ENCODE assay signal across 18 cellular contexts in genomic region chr5:137071941-137072340, GRCh38.
A peak's percentile ranks its signal among the peaks of the same experiment; 100 is the strongest.
DNase-seq lines count a peak whose midpoint lies in the region; ATAC-seq, FAIRE-seq and TF ChIP-seq lines count a peak whose summit lies in the region.
"Had no signal": no experiment of that assay in that cellular context is flagged by ENCODE, and none has a peak within 500 bp of the region (broad histone marks: within the 10 kb centered on the region; RNA-seq: fewer than 3 reads in every experiment).

No MANE protein-coding gene starts in this region.

- H4K20me1 ChIP-seq in BLaER1 treated with 17β-estradiol and CSF1 and Interleukin-3, amounts not matched to agents 10 nM and 100 nM: no peaks in the 10 kb centered on the region
- no peaks in the 10 kb centered on the region for H4K20me1 ChIP-seq in HepG2 (ENCODE audit: insufficient read depth, low read length)

- no peak for TF ChIP-seq RAD21 in HepG2 (CRISPR knock-in tag; IDR thresholded peaks at IDR 0.05)

- BruUV-seq in HepG2 (replicated peaks; lab: Mats Ljungman, UMichigan): no TSS peak

- TF ChIP-seq EP300 in HepG2 (IDR thresholded peaks at IDR 0.05; ENCODE audit: low read depth in 2 of 2, low read length in 2 of 2) (no peak), HepG2 (CRISPR knock-in tag; IDR thresholded peaks at IDR 0.05; ENCODE audit: borderline replicate concordance) (no peak)

- in situ Hi-C loops in HepG2 (cut with HindIII; ENCODE audit: extremely low pct_ligation_motif_present, low pct_unique_long_range_greater_than_20kb): no loop called here

- no peaks in the 10 kb centered on the region for H3K36me3 ChIP-seq in BLaER1 treated with 17β-estradiol and CSF1 and Interleukin-3, amounts not matched to agents 10 nM and 100 nM
- no peaks in the 10 kb centered on the region for H3K36me3 ChIP-seq in adrenal gland (replicated peaks in 1 of 2)
- no peaks in the 10 kb centered on the region for H3K36me3 ChIP-seq in prostate gland
- H3K36me3 ChIP-seq in HepG2 (replicated peaks in 1 of 2; ENCODE audit: control insufficient read depth in 1 of 2, insufficient read depth in 2 of 2, low read length in 2 of 2): no peaks in the 10 kb centered on the region
- H3K36me3 ChIP-seq: upper lobe of right lung had no signal

- no peak overlapping the region for H3K4me3 ChIP-seq in BLaER1 treated with 17β-estradiol and CSF1 and Interleukin-3, amounts not matched to agents 10 nM and 100 nM
- H3K4me3 ChIP-seq in adrenal gland (no peak overlapping the region), prostate gland (no peak overlapping the region), HepG2 (replicated peaks in 1 of 3; ENCODE audit: insufficient read depth in 1 of 3, low read depth in 2 of 3, low read length in 3 of 3) (no peak overlapping the region)
- H3K4me3 ChIP-seq: SK-N-MC, upper lobe of right lung had no signal

- TF ChIP-seq CTCF in adrenal gland (IDR thresholded peaks at IDR 0.05): no peak
- TF ChIP-seq CTCF in prostate gland (IDR thresholded peaks at IDR 0.05): no peak
- no peak for TF ChIP-seq CTCF in HepG2 (CRISPR knock-in tag; IDR thresholded peaks at IDR 0.05)

- H3K4me1 ChIP-seq in BLaER1 treated with 17β-estradiol and CSF1 and Interleukin-3, amounts not matched to agents 10 nM and 100 nM: peaks cover 11 to 26% (median 18%) of the 10 kb centered on the region in 10 experiments; a peak in 19 of 20 replicates
- H3K4me1 ChIP-seq in adrenal gland (replicated peaks in 1 of 2) (peaks cover 15 to 41% of the 10 kb centered on the region in 2 donors), prostate gland (replicated peaks) (no peaks in the 10 kb centered on the region), HepG2 (ENCODE audit: insufficient read depth, low read length) (no peaks in the 10 kb centered on the region)
- H3K4me1 ChIP-seq: upper lobe of right lung had no signal

- ATAC-seq in esophagus mucosa: no peak
- ATAC-seq in HepG2: no peak
- ATAC-seq: natural killer cell; stimulated activated memory B cell treated with anti-CD40 and anti-IgM and Interleukin-4, amounts not matched to agents 10 μg/mL and 1 μg/mL and 100 μg/mL, for 72 hours; upper lobe of right lung had no signal

- H3K9me3 ChIP-seq in BLaER1 treated with 17β-estradiol and CSF1 and Interleukin-3, amounts not matched to agents 10 nM and 100 nM (replicated peaks in 1 of 11): no peaks in the 10 kb centered on the region
- no peaks in the 10 kb centered on the region for H3K9me3 ChIP-seq in adrenal gland (replicated peaks in 1 of 3)
- no peaks in the 10 kb centered on the region for H3K9me3 ChIP-seq in prostate gland
- no peaks in the 10 kb centered on the region for H3K9me3 ChIP-seq in HepG2 (ENCODE audit: low read length)
- H3K9me3 ChIP-seq: upper lobe of right lung had no signal

- CTCF ChIA-PET in HepG2 (lab: Yijun Ruan, JAX; ENCODE audit: low intra/inter-chr PET ratio, low total read pairs): no interaction called here

- DNase-seq in adrenal gland (no peak), germinal center (ENCODE audit: low spot score) (peak; percentile 32), prostate gland (ENCODE audit: low spot score) (no peak), pons (ENCODE audit: low spot score) (no peak), HepG2 (ENCODE audit: low spot score) (no peak)
- DNase-seq in activated T-cell treated with anti-CD3 and anti-CD28 coated beads, Interleukin-2, amount 50 U/mL, for 48 hours: no peak
- DNase-seq: ACHN; activated CD4-positive, alpha-beta T cell treated with anti-CD3 and anti-CD28 coated beads for 48 hours; activated effector memory CD4-positive, alpha-beta T cell treated with anti-CD3 and anti-CD28 coated beads, Interleukin-2, amount 50 U/mL, for 16 hours; CD4-positive, alpha-beta memory T cell; Kasumi-1; natural killer cell; NCI-H1105 treated with DMSO at 0.1 percent for 48 hours; upper lobe of right lung had no signal

- POLR2A ChIA-PET in HepG2 (lab: Yijun Ruan, JAX): no interaction called here

- no peak overlapping the region for H3K27ac ChIP-seq in BLaER1 treated with 17β-estradiol and CSF1 and Interleukin-3, amounts not matched to agents 10 nM and 100 nM
- H3K27ac ChIP-seq in adrenal gland (peak overlapping the region; percentile 45 to 95 (median 70)), prostate gland (peak overlapping the region; percentile 6 to 61), HepG2 (ENCODE audit: extremely low read length, insufficient read depth, low read length) (no peak overlapping the region)
- H3K27ac ChIP-seq: SK-N-MC had no signal

- H2AFZ ChIP-seq in HepG2 (ENCODE audit: low read length): no peak overlapping the region

- TF ChIP-seq POLR2A in adrenal gland (IDR thresholded peaks at IDR 0.05): no peak
- TF ChIP-seq POLR2A in prostate gland (IDR thresholded peaks at IDR 0.05): no peak
- TF ChIP-seq POLR2A in HepG2 (IDR thresholded peaks at IDR 0.05; ENCODE audit: insufficient read depth in 1 of 2, low read depth in 2 of 2, low read length in 2 of 2): no peak

- no peak for FAIRE-seq in HepG2 (lab: Jason Lieb, UNC)

- H3K4me2 ChIP-seq in BLaER1 treated with 17β-estradiol and CSF1 and Interleukin-3, amounts not matched to agents 10 nM and 100 nM: peak overlapping the region in 6 of 11 experiments; percentile 4 to 53 (median 46); a peak in 7 of 22 replicates
- H3K4me2 ChIP-seq in HepG2 (ENCODE audit: low read depth, low read length): no peak overlapping the region

- H3K79me2 ChIP-seq in HepG2 (ENCODE audit: insufficient read depth, low read length): no peaks in the 10 kb centered on the region

- no peak overlapping the region for H3K9ac ChIP-seq in BLaER1 treated with 17β-estradiol and CSF1 and Interleukin-3, amounts not matched to agents 10 nM and 100 nM
- H3K9ac ChIP-seq in HepG2 (ENCODE audit: insufficient read depth, low read depth, low read length): no peak overlapping the region

- H3K27me3 ChIP-seq in BLaER1 treated with 17β-estradiol and CSF1 and Interleukin-3, amounts not matched to agents 10 nM and 100 nM: no peaks in the 10 kb centered on the region
- H3K27me3 ChIP-seq in adrenal gland (no peaks in the 10 kb centered on the region), prostate gland (replicated peaks; ENCODE audit: insufficient read depth) (no peaks in the 10 kb centered on the region), HepG2 (ENCODE audit: control insufficient read depth in 1 of 2, insufficient read depth in 2 of 2, low read length in 2 of 2) (peaks cover 0 to 2% of the 10 kb centered on the region in 2 experiments; a peak in 1 of 5 replicates)
- H3K27me3 ChIP-seq: upper lobe of right lung had no signal

- intact Hi-C loops in adrenal gland (cut with DNase I) (loop anchor here (10.0 kb wide), 2 partner anchors 153 to 267 kb away; no protein-coding TSS in a partner anchor), prostate gland (cut with DNase I) (no loop called here), HepG2 (cut with micrococcal nuclease; ENCODE audit: unreplicated experiment) (no loop called here)

- WGBS in adrenal gland, 4 donors: 50 to 57% (median 53%) methylated on average over 2 of the region's 2 CpGs
- 21% methylated on average over 2 of the region's 2 CpGs for WGBS in prostate gland
- 49% methylated on average over 2 of the region's 2 CpGs for WGBS in HepG2 (ENCODE audit: low lambda C conversion rate)

TF ChIP-seq in HepG2, 621 proteins besides CTCF, POLR2A, EP300 and RAD21:
- no peak for TF ChIP-seq ZBTB21 (CRISPR knock-in tag; IDR thresholded peaks at IDR 0.05)
- TF ChIP-seq ZNF205 (CRISPR knock-in tag; IDR thresholded peaks at IDR 0.05): no peak
- TF ChIP-seq ARNT2 (CRISPR knock-in tag; IDR thresholded peaks at IDR 0.05; ENCODE audit: low read depth): no peak
- TF ChIP-seq ZNF768 (CRISPR knock-in tag; IDR thresholded peaks at IDR 0.05): no peak
- no peak for TF ChIP-seq ZNF558 (CRISPR knock-in tag; IDR thresholded peaks at IDR 0.05; ENCODE audit: borderline replicate concordance)
- TF ChIP-seq ZNF34 (CRISPR knock-in tag; IDR thresholded peaks at IDR 0.05; ENCODE audit: borderline replicate concordance): no peak
- TF ChIP-seq ZNF891 (CRISPR knock-in tag; IDR thresholded peaks at IDR 0.05): no peak
- TF ChIP-seq ZKSCAN5 (CRISPR knock-in tag; IDR thresholded peaks at IDR 0.05): no peak
- no peak for TF ChIP-seq ZNF772 (CRISPR knock-in tag; IDR thresholded peaks at IDR 0.05)
- TF ChIP-seq PAF1 (CRISPR knock-in tag; IDR thresholded peaks at IDR 0.05): no peak
- no peak for TF ChIP-seq ZNF329 (CRISPR knock-in tag; IDR thresholded peaks at IDR 0.05; ENCODE audit: low read depth)
- no peak for TF ChIP-seq EZH2 (conservative IDR thresholded peaks at IDR 0.05; ENCODE audit: low read depth, low read length)
- no peak for TF ChIP-seq ZSCAN31 (CRISPR knock-in tag; IDR thresholded peaks at IDR 0.05; ENCODE audit: low read depth)
- no peak for TF ChIP-seq SMAD1 (CRISPR knock-in tag; IDR thresholded peaks at IDR 0.05; ENCODE audit: borderline replicate concordance, low read depth)
- TF ChIP-seq NFIB (CRISPR knock-in tag; IDR thresholded peaks at IDR 0.05; ENCODE audit: borderline replicate concordance): no peak
- TF ChIP-seq ZNF577 (CRISPR knock-in tag; IDR thresholded peaks at IDR 0.05; ENCODE audit: borderline replicate concordance, low read depth): no peak
- no peak for TF ChIP-seq ZFP36 (IDR thresholded peaks at IDR 0.05; ENCODE audit: borderline replicate concordance, low read depth, low read length, partially characterized antibody)

Comparison
In these comparisons a context has a peak if more than half of its experiments do, and no peak if none do; other contexts are left out.
1. H3K27ac ChIP-seq: peak in adrenal gland (5 of 5) and prostate gland (2 of 2); none in BLaER1 treated with 17β-estradiol and CSF1 and Interleukin-3, amounts not matched to agents 10 nM and 100 nM (0 of 11) and HepG2 (single experiment).
2. intact Hi-C loops: an anchor here in adrenal gland (10.0 kb wide); none called in prostate gland and HepG2.